10 cellular contexts compared by ENCODE assay signal in the genomic region with DNA sequence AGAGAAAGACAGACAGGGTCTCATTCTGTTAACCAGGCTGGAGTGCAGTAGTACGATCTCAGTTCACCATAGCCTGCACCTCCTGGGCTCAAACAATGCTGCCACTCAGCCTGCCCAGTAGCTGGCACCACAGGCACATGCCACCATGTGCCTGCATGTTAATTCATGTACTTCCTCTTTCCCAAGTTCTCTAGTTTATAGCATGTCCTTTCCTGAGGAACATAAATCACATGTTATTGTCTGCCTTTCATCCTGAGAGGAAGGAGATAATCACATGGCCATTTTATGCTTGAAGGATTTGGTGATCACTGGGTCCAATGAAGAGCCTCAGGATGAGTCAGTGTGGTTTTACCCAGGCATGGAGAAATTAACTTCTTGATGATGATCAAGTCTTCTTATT. TPM values are rescaled to one million over a fixed set of nuclear protein-coding genes. Genes with fewer than 3 reads are reported as not detected.
DNase-seq lines count a peak whose midpoint lies in the region; ATAC-seq, FAIRE-seq and TF ChIP-seq lines count a peak whose summit lies in the region.
"Had no signal": no experiment of that assay in that cellular context is flagged by ENCODE, and none has a peak within 500 bp of the region (broad histone marks: within the 10 kb centered on the region; RNA-seq: fewer than 3 reads in every experiment).

No MANE protein-coding gene starts in this region.

- no peak overlapping the region for H3K4me2 ChIP-seq in endothelial cell of umbilical vein (ENCODE audit: insufficient read depth, low read length)

- peaks cover 21 to 24% of the 10 kb centered on the region in 2 experiments for H3K27me3 ChIP-seq in endothelial cell of umbilical vein (ENCODE audit: control insufficient read depth in 2 of 2, insufficient read depth in 2 of 2, low read length in 2 of 2)
- peaks cover 29% of the 10 kb centered on the region for H3K27me3 ChIP-seq in transverse colon

- H3K9me3 ChIP-seq in endothelial cell of umbilical vein (replicated peaks; ENCODE audit: control insufficient read depth, insufficient read depth, low read length): no peaks in the 10 kb centered on the region
- no peaks in the 10 kb centered on the region for H3K9me3 ChIP-seq in transverse colon

- dilution Hi-C loops in endothelial cell of umbilical vein (cut with MboI; ENCODE audit: extremely low pct_ligation_motif_present, low sequenced_read_pairs): no loop called here

- 29% methylated on average over 1 of the region's 1 CpG; no CpG with 5 or more reads in 1 of the 2 donors for WGBS in transverse colon (ENCODE audit: low coverage in 1 of 2), 2 donors

- no peak for FAIRE-seq in endothelial cell of umbilical vein (lab: Jason Lieb, UNC)

- CTCF ChIA-PET in endothelial cell of umbilical vein (lab: Charles Lee): interaction anchor here (0.9 to 4.1 kb wide), 2 partner anchors 18 kb away, joined by 3 to 22 read pairs; no protein-coding TSS in a partner anchor

- H3K36me3 ChIP-seq in endothelial cell of umbilical vein (ENCODE audit: control insufficient read depth in 2 of 2, extremely low read depth in 1 of 2, insufficient read depth in 2 of 2, low read length in 2 of 2) (no peaks in the 10 kb centered on the region), transverse colon (no peaks in the 10 kb centered on the region)

- in situ Hi-C loops in transverse colon (cut with MboI; ENCODE audit: low pct_ligation_motif_present in 1 of 4, low pct_unique_long_range_greater_than_20kb in 1 of 4, low sequenced_read_pairs in 3 of 4): no loop called here

- H3K4me1 ChIP-seq in endothelial cell of umbilical vein (ENCODE audit: control insufficient read depth, extremely low read depth, insufficient read depth, low read length) (no peaks in the 10 kb centered on the region), transverse colon (peaks cover 0 to 3% (median 0%) of the 10 kb centered on the region in 4 donors)

- intact Hi-C loops in endothelial cell of umbilical vein (cut with micrococcal nuclease): no loop called here
- intact Hi-C loops in transverse colon (cut with DNase I; ENCODE audit: low total_unique reads): no loop called here

- TF ChIP-seq CTCF in GM12872 (IDR thresholded peaks at IDR 0.05; ENCODE audit: insufficient read depth, low read depth, low read length) (peak; percentile 24; the same call in 1 of the 3 replicates), endothelial cell of umbilical vein (IDR thresholded peaks at IDR 0.05; ENCODE audit: extremely low read depth in 1 of 2, insufficient read depth in 1 of 2, low read depth in 1 of 2, low read length in 2 of 2) (no peak), transverse colon (IDR thresholded peaks at IDR 0.05) (no peak)

- BruUV-seq in endothelial cell of umbilical vein (replicated peaks; lab: Mats Ljungman, UMichigan): no TSS peak

- H3K27ac ChIP-seq in endothelial cell of umbilical vein (ENCODE audit: insufficient read depth, low read depth, low read length) (no peak overlapping the region), transverse colon (no peak overlapping the region)

- DNase-seq in NOMO-1 treated with DMSO at 0.1 percent for 48 hours (lab: John Stamatoyannopoulos, UW; ENCODE audit: unreplicated experiment) (peak; percentile 93), endothelial cell of umbilical vein (ENCODE audit: low read depth, low spot score) (peak; percentile 14), pons (ENCODE audit: low spot score) (peak; percentile 82), transverse colon (no peak)
- DNase-seq: activated CD4-positive, alpha-beta memory T cell treated with anti-CD3 and anti-CD28 coated beads for 36 hours; effector CD8-positive, alpha-beta T cell; EL had no signal

- no peaks in the 10 kb centered on the region for H3K79me2 ChIP-seq in endothelial cell of umbilical vein (ENCODE audit: control insufficient read depth, insufficient read depth, low read length)

- H3K9me1 ChIP-seq in endothelial cell of umbilical vein (replicated peaks; ENCODE audit: control insufficient read depth, extremely low read depth, insufficient read depth, low read length): no peaks in the 10 kb centered on the region

- ATAC-seq in HG03378 (IDR thresholded peaks at IDR 0.05; ENCODE audit: unreplicated experiment) (no peak), GM18519 (IDR thresholded peaks at IDR 0.05; ENCODE audit: low FRiP score, unreplicated experiment) (no peak)

- H2AFZ ChIP-seq in endothelial cell of umbilical vein (ENCODE audit: low read depth, low read length): no peak overlapping the region

- POLR2A ChIA-PET in endothelial cell of umbilical vein (lab: Charles Lee): no interaction called here

- no peaks in the 10 kb centered on the region for H4K20me1 ChIP-seq in endothelial cell of umbilical vein (replicated peaks; ENCODE audit: control insufficient read depth, extremely low read depth, insufficient read depth, low read length)

- H3K4me3 ChIP-seq in endothelial cell of umbilical vein (replicated peaks in 1 of 3; ENCODE audit: insufficient read depth in 1 of 3, low read depth in 1 of 3, low read length in 3 of 3) (no peak overlapping the region), transverse colon (no peak overlapping the region)

- no peak for TF ChIP-seq POLR2A in endothelial cell of umbilical vein (IDR thresholded peaks at IDR 0.05; ENCODE audit: low read depth, low read length)
- TF ChIP-seq POLR2A in transverse colon (IDR thresholded peaks at IDR 0.05): no peak

- TF ChIP-seq EP300 in transverse colon (IDR thresholded peaks at IDR 0.05; ENCODE audit: low read depth): no peak

- H3K9ac ChIP-seq in endothelial cell of umbilical vein (replicated peaks; ENCODE audit: extremely low read depth, insufficient read depth, low read length): no peak overlapping the region

TF ChIP-seq in endothelial cell of umbilical vein, 7 proteins besides CTCF, POLR2A, EP300 and RAD21:
- TF ChIP-seq GATA2 (IDR thresholded peaks at IDR 0.05; ENCODE audit: insufficient read depth, insufficient read length, low read depth, low read length): no peak
- no peak for TF ChIP-seq EZH2 (IDR thresholded peaks at IDR 0.05; ENCODE audit: borderline replicate concordance, low read depth, low read length, severe bottlenecking)
- TF ChIP-seq, protein P1, sequence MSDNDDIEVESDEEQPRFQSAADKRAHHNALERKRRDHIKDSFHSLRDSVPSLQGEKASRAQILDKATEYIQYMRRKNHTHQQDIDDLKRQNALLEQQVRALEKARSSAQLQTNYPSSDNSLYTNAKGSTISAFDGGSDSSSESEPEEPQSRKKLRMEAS (IDR thresholded peaks at IDR 0.05; ENCODE audit: insufficient read depth, insufficient read length): no peak
- no peak for TF ChIP-seq POLR2AphosphoS5 (IDR thresholded peaks at IDR 0.05; ENCODE audit: insufficient read depth, low read depth, low read length)
- TF ChIP-seq JUN (IDR thresholded peaks at IDR 0.05; ENCODE audit: borderline replicate concordance, insufficient read depth, insufficient read length, low read depth): no peak
- TF ChIP-seq MYC (IDR thresholded peaks at IDR 0.05; ENCODE audit: low read depth, low read length): no peak
- no peak for TF ChIP-seq FOS (IDR thresholded peaks at IDR 0.05; ENCODE audit: borderline replicate concordance, insufficient read depth, low read length)

RNA-seq across cellular contexts. Expression of a gene that starts 47.9 kb away (rescaled TPM):
- 1.3 and 1.7 TPM in 2 replicates for total RNA-seq in endothelial cell of umbilical vein
- polyA plus RNA-seq in endothelial cell of umbilical vein: 0.49 and 0.65 TPM in 2 replicates
- polyA plus RNA-seq in endothelial cell of umbilical vein (2011; cell fraction: cytosol; rRNA removed): 0.13 and 0.24 TPM in 2 replicates
- polyA plus RNA-seq in endothelial cell of umbilical vein (2011; cell fraction: nucleus; rRNA removed): 6.2 and 7.2 TPM in 2 replicates
- 0.71 and 0.84 TPM in 2 replicates for polyA plus RNA-seq in endothelial cell of umbilical vein (2012)
- 0.29 and 0.36 TPM in 2 replicates for polyA minus RNA-seq in endothelial cell of umbilical vein
- polyA minus RNA-seq in endothelial cell of umbilical vein (2011; cell fraction: cytosol; rRNA and poly(A)+ RNA removed): not detected
- 0.43 and 1.3 TPM in 2 replicates for polyA minus RNA-seq in endothelial cell of umbilical vein (2011; cell fraction: nucleus; rRNA and poly(A)+ RNA removed)
- under 1 TPM in 3 of 4 donors, not detected in 1; 0.14 to 0.79 (median 0.75) TPM for total RNA-seq in transverse colon

RNA-seq across cellular contexts. Expression of a gene that starts 56.1 kb away (rescaled TPM):
- 43.4 and 45.6 TPM in 2 replicates for total RNA-seq in endothelial cell of umbilical vein
- 44.4 and 48.1 TPM in 2 replicates for polyA plus RNA-seq in endothelial cell of umbilical vein
- 27.0 and 31.7 TPM in 2 replicates for polyA plus RNA-seq in endothelial cell of umbilical vein (2011; cell fraction: cytosol; rRNA removed)
- polyA plus RNA-seq in endothelial cell of umbilical vein (2011; cell fraction: nucleus; rRNA removed): 238 and 256 TPM in 2 replicates
- 30.0 and 36.3 TPM in 2 replicates for polyA plus RNA-seq in endothelial cell of umbilical vein (2012)
- 53.0 and 73.6 TPM in 2 replicates for polyA minus RNA-seq in endothelial cell of umbilical vein
- 27.7 TPM for polyA minus RNA-seq in endothelial cell of umbilical vein (2011; cell fraction: cytosol; rRNA and poly(A)+ RNA removed)
- 40.0 and 57.2 TPM in 2 replicates for polyA minus RNA-seq in endothelial cell of umbilical vein (2011; cell fraction: nucleus; rRNA and poly(A)+ RNA removed)
- total RNA-seq in transverse colon: 10 to 100 TPM; 26.9 to 31.9 (median 29.4) TPM

RNA-seq across cellular contexts. Expression of a gene that starts 56.3 kb away (rescaled TPM):
- total RNA-seq in endothelial cell of umbilical vein (129 and 138 TPM in 2 replicates), transverse colon (10 to 100 TPM; 38.2 to 99.9 (median 60.5) TPM)
- 92.2 and 99.8 TPM in 2 replicates for polyA plus RNA-seq in endothelial cell of umbilical vein
- 120 and 121 TPM in 2 replicates for polyA plus RNA-seq in endothelial cell of umbilical vein (2011; cell fraction: cytosol; rRNA removed)
- 97.1 and 112 TPM in 2 replicates for polyA plus RNA-seq in endothelial cell of umbilical vein (2011; cell fraction: nucleus; rRNA removed)
- polyA plus RNA-seq in endothelial cell of umbilical vein (2012): 127 and 132 TPM in 2 replicates
- 116 and 119 TPM in 2 replicates for polyA minus RNA-seq in endothelial cell of umbilical vein
- 34.0 TPM for polyA minus RNA-seq in endothelial cell of umbilical vein (2011; cell fraction: cytosol; rRNA and poly(A)+ RNA removed)
- 29.3 and 30.3 TPM in 2 replicates for polyA minus RNA-seq in endothelial cell of umbilical vein (2011; cell fraction: nucleus; rRNA and poly(A)+ RNA removed)
